1 cellular context compared by ENCODE assay signal in the genomic region with DNA sequence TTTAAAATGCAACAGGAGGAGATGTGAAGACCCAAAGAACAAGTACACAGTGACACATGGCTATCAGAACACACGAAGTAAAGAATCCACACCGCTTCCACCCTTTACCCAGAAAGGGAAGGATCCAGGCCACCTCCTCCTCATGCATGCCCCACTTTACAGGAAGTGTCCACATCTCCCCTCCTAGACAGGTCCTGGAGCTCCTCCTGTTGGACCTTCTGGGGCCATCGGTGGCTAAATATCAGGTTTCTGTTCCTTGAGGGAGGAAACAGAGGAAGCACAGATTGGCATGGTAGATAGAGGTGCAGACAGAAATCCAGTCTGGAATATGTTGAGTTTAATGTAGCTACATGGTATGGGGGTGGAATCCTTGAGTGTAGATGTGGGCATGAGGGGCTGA.
TF ChIP-seq lines count a peak whose summit lies in the region.

No MANE protein-coding gene starts in this region.

TF ChIP-seq in HepG2, 621 proteins besides CTCF, POLR2A, EP300 and RAD21 (continued from another document and continues in another):
- TF ChIP-seq, protein P1, sequence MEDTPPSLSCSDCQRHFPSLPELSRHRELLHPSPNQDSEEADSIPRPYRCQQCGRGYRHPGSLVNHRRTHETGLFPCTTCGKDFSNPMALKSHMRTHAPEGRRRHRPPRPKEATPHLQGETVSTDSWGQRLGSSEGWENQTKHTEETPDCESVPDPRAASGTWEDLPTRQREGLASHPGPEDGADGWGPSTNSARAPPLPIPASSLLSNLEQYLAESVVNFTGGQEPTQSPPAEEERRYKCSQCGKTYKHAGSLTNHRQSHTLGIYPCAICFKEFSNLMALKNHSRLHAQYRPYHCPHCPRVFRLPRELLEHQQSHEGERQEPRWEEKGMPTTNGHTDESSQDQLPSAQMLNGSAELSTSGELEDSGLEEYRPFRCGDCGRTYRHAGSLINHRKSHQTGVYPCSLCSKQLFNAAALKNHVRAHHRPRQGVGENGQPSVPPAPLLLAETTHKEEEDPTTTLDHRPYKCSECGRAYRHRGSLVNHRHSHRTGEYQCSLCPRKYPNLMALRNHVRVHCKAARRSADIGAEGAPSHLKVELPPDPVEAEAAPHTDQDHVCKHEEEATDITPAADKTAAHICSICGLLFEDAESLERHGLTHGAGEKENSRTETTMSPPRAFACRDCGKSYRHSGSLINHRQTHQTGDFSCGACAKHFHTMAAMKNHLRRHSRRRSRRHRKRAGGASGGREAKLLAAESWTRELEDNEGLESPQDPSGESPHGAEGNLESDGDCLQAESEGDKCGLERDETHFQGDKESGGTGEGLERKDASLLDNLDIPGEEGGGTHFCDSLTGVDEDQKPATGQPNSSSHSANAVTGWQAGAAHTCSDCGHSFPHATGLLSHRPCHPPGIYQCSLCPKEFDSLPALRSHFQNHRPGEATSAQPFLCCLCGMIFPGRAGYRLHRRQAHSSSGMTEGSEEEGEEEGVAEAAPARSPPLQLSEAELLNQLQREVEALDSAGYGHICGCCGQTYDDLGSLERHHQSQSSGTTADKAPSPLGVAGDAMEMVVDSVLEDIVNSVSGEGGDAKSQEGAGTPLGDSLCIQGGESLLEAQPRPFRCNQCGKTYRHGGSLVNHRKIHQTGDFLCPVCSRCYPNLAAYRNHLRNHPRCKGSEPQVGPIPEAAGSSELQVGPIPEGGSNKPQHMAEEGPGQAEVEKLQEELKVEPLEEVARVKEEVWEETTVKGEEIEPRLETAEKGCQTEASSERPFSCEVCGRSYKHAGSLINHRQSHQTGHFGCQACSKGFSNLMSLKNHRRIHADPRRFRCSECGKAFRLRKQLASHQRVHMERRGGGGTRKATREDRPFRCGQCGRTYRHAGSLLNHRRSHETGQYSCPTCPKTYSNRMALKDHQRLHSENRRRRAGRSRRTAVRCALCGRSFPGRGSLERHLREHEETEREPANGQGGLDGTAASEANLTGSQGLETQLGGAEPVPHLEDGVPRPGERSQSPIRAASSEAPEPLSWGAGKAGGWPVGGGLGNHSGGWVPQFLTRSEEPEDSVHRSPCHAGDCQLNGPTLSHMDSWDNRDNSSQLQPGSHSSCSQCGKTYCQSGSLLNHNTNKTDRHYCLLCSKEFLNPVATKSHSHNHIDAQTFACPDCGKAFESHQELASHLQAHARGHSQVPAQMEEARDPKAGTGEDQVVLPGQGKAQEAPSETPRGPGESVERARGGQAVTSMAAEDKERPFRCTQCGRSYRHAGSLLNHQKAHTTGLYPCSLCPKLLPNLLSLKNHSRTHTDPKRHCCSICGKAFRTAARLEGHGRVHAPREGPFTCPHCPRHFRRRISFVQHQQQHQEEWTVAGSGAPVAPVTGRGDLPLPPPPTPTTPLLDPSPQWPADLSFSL (CRISPR knock-in tag; IDR thresholded peaks at IDR 0.05) = no peak
- TF ChIP-seq RBFOX2 (IDR thresholded peaks at IDR 0.05; ENCODE audit: low read depth, low read length) (no peak), ZNF773 (CRISPR knock-in tag; IDR thresholded peaks at IDR 0.05; ENCODE audit: borderline replicate concordance) (no peak), ZNF343 (CRISPR knock-in tag; IDR thresholded peaks at IDR 0.05) (no peak), ZC3H4 (CRISPR knock-in tag; IDR thresholded peaks at IDR 0.05; ENCODE audit: borderline replicate concordance) (no peak), ZNF777 (CRISPR knock-in tag; IDR thresholded peaks at IDR 0.05) (no peak), ZNF136 (CRISPR knock-in tag; IDR thresholded peaks at IDR 0.05; ENCODE audit: low read depth) (no peak), ZNF660 (CRISPR knock-in tag; IDR thresholded peaks at IDR 0.05; ENCODE audit: borderline replicate concordance, low read depth) (no peak), ZNF572 (CRISPR knock-in tag; IDR thresholded peaks at IDR 0.05) (no peak), KAT8 (CRISPR knock-in tag; IDR thresholded peaks at IDR 0.05) (no peak), ZNF879 (CRISPR knock-in tag; IDR thresholded peaks at IDR 0.05) (no peak), TBX3 (IDR thresholded peaks at IDR 0.05; ENCODE audit: borderline replicate concordance) (no peak), CENPT (CRISPR knock-in tag; IDR thresholded peaks at IDR 0.05; ENCODE audit: low read depth) (no peak), FLYWCH1 (CRISPR knock-in tag; IDR thresholded peaks at IDR 0.05) (no peak), ZNF10 (CRISPR knock-in tag; IDR thresholded peaks at IDR 0.05; ENCODE audit: borderline replicate concordance, low read depth) (no peak), TGIF2 (CRISPR knock-in tag; IDR thresholded peaks at IDR 0.05) (no peak), ESRRA (CRISPR knock-in tag; IDR thresholded peaks at IDR 0.05; ENCODE audit: low read depth) (no peak), MIXL1 (CRISPR knock-in tag; IDR thresholded peaks at IDR 0.05) (no peak), SAP130 (CRISPR knock-in tag; IDR thresholded peaks at IDR 0.05; ENCODE audit: low read depth) (no peak), MEF2D (CRISPR knock-in tag; IDR thresholded peaks at IDR 0.05) (no peak), SALL1 (CRISPR knock-in tag; IDR thresholded peaks at IDR 0.05) (0 out of 2 replicates have a peak, but pooled peaks have one; percentile 21), TSC22D2 (CRISPR knock-in tag; IDR thresholded peaks at IDR 0.05; ENCODE audit: borderline replicate concordance) (no peak), RBM22 (optimal IDR thresholded peaks at IDR 0.05; ENCODE audit: low read length) (peak; percentile 28), ZNF567 (CRISPR knock-in tag; IDR thresholded peaks at IDR 0.05; ENCODE audit: borderline replicate concordance) (no peak), REL (CRISPR knock-in tag; conservative IDR thresholded peaks at IDR 0.05) (no peak), SNAI1 (CRISPR knock-in tag; IDR thresholded peaks at IDR 0.05; ENCODE audit: borderline replicate concordance) (no peak), ARNT2 (CRISPR knock-in tag; IDR thresholded peaks at IDR 0.05; ENCODE audit: low read depth) (no peak), PAWR (CRISPR knock-in tag; IDR thresholded peaks at IDR 0.05; ENCODE audit: borderline replicate concordance) (no peak), STAT5B (CRISPR knock-in tag; IDR thresholded peaks at IDR 0.05) (no peak), KLF6 (CRISPR knock-in tag; IDR thresholded peaks at IDR 0.05) (no peak)
- TF ChIP-seq, protein P2, sequence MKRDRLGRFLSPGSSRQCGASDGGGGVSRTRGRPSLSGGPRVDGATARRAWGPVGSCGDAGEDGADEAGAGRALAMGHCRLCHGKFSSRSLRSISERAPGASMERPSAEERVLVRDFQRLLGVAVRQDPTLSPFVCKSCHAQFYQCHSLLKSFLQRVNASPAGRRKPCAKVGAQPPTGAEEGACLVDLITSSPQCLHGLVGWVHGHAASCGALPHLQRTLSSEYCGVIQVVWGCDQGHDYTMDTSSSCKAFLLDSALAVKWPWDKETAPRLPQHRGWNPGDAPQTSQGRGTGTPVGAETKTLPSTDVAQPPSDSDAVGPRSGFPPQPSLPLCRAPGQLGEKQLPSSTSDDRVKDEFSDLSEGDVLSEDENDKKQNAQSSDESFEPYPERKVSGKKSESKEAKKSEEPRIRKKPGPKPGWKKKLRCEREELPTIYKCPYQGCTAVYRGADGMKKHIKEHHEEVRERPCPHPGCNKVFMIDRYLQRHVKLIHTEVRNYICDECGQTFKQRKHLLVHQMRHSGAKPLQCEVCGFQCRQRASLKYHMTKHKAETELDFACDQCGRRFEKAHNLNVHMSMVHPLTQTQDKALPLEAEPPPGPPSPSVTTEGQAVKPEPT (CRISPR knock-in tag; IDR thresholded peaks at IDR 0.05; ENCODE audit: low read depth) = no peak
- TF ChIP-seq, protein P3, sequence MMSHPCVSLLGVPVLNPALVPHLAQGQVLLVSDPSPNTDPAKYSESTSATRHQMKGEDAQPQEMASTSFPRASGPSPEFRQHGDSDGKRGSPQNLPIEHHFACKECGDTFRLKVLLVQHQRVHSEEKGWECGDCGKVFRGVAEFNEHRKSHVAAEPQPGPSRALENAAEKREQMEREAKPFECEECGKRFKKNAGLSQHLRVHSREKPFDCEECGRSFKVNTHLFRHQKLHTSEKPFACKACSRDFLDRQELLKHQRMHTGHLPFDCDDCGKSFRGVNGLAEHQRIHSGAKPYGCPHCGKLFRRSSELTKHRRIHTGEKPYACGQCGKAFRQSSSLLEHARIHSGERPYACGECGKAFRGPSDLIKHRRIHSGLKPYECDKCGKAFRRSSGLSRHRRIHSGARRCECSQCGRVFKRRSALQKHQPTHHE (CRISPR knock-in tag; IDR thresholded peaks at IDR 0.05; ENCODE audit: borderline replicate concordance) = no peak
- TF ChIP-seq, protein P4, sequence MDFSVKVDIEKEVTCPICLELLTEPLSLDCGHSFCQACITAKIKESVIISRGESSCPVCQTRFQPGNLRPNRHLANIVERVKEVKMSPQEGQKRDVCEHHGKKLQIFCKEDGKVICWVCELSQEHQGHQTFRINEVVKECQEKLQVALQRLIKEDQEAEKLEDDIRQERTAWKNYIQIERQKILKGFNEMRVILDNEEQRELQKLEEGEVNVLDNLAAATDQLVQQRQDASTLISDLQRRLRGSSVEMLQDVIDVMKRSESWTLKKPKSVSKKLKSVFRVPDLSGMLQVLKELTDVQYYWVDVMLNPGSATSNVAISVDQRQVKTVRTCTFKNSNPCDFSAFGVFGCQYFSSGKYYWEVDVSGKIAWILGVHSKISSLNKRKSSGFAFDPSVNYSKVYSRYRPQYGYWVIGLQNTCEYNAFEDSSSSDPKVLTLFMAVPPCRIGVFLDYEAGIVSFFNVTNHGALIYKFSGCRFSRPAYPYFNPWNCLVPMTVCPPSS (IDR thresholded peaks at IDR 0.05) = no peak
- TF ChIP-seq, protein P5, sequence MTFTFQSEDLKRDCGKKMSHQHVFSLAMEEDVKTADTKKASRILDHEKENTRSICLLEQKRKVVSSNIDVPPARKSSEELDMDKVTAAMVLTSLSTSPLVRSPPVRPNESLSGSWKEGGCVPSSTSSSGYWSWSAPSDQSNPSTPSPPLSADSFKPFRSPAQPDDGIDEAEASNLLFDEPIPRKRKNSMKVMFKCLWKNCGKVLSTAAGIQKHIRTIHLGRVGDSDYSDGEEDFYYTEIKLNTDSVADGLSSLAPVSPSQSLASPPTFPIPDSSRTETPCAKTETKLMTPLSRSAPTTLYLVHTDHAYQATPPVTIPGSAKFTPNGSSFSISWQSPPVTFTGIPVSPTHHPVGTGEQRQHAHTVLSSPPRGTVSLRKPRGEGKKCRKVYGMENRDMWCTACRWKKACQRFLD (CRISPR knock-in tag; IDR thresholded peaks at IDR 0.05; ENCODE audit: borderline replicate concordance) = no peak
- TF ChIP-seq, protein P6, sequence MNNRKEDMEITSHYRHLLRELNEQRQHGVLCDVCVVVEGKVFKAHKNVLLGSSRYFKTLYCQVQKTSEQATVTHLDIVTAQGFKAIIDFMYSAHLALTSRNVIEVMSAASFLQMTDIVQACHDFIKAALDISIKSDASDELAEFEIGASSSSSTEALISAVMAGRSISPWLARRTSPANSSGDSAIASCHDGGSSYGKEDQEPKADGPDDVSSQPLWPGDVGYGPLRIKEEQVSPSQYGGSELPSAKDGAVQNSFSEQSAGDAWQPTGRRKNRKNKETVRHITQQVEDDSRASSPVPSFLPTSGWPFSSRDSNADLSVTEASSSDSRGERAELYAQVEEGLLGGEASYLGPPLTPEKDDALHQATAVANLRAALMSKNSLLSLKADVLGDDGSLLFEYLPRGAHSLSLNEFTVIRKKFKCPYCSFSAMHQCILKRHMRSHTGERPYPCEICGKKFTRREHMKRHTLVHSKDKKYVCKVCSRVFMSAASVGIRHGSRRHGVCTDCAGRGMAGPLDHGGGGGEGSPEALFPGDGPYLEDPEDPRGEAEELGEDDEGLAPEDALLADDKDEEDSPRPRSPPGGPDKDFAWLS (CRISPR knock-in tag; IDR thresholded peaks at IDR 0.05; ENCODE audit: borderline replicate concordance) = no peak
- TF ChIP-seq, protein P7, sequence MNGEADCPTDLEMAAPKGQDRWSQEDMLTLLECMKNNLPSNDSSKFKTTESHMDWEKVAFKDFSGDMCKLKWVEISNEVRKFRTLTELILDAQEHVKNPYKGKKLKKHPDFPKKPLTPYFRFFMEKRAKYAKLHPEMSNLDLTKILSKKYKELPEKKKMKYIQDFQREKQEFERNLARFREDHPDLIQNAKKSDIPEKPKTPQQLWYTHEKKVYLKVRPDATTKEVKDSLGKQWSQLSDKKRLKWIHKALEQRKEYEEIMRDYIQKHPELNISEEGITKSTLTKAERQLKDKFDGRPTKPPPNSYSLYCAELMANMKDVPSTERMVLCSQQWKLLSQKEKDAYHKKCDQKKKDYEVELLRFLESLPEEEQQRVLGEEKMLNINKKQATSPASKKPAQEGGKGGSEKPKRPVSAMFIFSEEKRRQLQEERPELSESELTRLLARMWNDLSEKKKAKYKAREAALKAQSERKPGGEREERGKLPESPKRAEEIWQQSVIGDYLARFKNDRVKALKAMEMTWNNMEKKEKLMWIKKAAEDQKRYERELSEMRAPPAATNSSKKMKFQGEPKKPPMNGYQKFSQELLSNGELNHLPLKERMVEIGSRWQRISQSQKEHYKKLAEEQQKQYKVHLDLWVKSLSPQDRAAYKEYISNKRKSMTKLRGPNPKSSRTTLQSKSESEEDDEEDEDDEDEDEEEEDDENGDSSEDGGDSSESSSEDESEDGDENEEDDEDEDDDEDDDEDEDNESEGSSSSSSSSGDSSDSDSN (CRISPR knock-in tag; IDR thresholded peaks at IDR 0.05) = no peak
- TF ChIP-seq, protein P8, sequence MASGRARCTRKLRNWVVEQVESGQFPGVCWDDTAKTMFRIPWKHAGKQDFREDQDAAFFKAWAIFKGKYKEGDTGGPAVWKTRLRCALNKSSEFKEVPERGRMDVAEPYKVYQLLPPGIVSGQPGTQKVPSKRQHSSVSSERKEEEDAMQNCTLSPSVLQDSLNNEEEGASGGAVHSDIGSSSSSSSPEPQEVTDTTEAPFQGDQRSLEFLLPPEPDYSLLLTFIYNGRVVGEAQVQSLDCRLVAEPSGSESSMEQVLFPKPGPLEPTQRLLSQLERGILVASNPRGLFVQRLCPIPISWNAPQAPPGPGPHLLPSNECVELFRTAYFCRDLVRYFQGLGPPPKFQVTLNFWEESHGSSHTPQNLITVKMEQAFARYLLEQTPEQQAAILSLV (CRISPR knock-in tag; IDR thresholded peaks at IDR 0.05; ENCODE audit: borderline replicate concordance) = no peak
- TF ChIP-seq, protein P9, sequence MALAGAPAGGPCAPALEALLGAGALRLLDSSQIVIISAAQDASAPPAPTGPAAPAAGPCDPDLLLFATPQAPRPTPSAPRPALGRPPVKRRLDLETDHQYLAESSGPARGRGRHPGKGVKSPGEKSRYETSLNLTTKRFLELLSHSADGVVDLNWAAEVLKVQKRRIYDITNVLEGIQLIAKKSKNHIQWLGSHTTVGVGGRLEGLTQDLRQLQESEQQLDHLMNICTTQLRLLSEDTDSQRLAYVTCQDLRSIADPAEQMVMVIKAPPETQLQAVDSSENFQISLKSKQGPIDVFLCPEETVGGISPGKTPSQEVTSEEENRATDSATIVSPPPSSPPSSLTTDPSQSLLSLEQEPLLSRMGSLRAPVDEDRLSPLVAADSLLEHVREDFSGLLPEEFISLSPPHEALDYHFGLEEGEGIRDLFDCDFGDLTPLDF (CRISPR knock-in tag; IDR thresholded peaks at IDR 0.05) = no peak
